In the genomic region with DNA sequence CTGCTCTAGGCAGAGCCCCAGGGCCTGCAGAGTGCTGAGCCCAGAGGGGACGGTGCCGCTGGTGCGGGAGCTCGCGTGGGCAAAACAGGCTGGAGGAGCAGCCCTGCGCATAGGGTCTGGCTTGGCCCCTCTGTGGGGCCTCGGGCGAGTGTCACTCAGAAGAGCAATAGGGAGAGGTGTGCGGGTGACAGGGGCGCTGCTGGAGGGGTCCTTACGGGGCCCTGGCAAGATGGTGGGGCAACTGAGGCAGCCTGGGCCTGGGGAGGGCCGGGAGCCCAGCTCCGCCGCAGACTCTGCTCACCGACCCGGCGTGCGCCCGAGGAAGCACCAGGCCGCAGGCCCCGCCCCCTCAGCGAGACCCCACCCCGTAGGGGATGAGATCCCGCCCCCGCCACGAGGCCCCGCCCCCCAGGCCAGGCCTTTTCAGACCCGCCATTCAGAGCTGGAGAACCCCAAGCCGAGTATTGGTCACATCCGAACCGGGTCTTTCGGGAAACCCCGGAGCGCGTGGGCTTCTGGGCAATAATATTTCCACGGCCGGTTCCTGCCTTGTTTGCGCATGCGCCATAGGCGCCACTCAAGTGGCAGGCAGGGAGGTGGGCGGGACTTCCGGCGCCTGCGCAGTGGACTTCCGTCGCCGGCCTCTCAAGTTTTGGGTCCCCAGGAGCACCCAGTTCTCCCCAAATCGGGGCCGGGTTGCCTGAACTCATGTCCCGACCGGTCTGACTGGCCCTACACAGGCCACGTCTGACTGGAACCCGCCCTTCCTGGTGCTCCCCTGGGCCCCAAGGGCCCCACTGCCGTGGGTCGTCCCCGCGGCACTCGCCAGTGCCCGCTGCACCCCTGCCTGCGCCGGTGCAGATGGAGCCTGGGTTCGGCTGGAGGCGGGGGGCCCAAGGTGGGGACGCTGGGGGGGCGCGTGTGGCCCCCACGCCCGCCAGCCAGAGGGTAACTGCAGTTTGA, we compare ENCODE assay signal across 8 cellular contexts. TPM values are rescaled to one million over a fixed set of nuclear protein-coding genes. Genes with fewer than 3 reads are reported as not detected.
A peak's percentile ranks its signal among the peaks of the same experiment; 100 is the strongest.
DNase-seq lines count a peak whose midpoint lies in the region; ATAC-seq, FAIRE-seq and TF ChIP-seq lines count a peak whose summit lies in the region.

No MANE protein-coding gene starts in this region.

- H3K27me3 ChIP-seq in adrenal gland = peaks cover 2% of the 10 kb centered on the region
- H3K27me3 ChIP-seq in heart left ventricle = peaks cover 0 to 8% (median 0%) of the 10 kb centered on the region in 9 donors

- TF ChIP-seq POLR2A in GM12892 (IDR thresholded peaks at IDR 0.05; ENCODE audit: low read depth, low read length) (peak; percentile 72; the same call in 1 of the 2 replicates), adrenal gland (IDR thresholded peaks at IDR 0.05) (peak; percentile 49 to 60), heart left ventricle (IDR thresholded peaks at IDR 0.05) (peak in 1 of 2 donors; percentile 77)

- 1 to 4% (median 2%) methylated on average over 14 to 68 of the region's 68 CpGs for WGBS in adrenal gland, 4 donors
- WGBS in heart left ventricle, 4 donors = 0 to 1% (median 1%) methylated on average over 29 to 68 of the region's 68 CpGs

- peak overlapping the region; percentile 86 for H3K4me3 Mint-ChIP-seq in type B pancreatic cell

- intact Hi-C loops in adrenal gland (cut with DNase I) (no loop called here), heart left ventricle (cut with DNase I) (loop anchor here in 3 of 10 donors (1.0 to 10.0 kb wide), 5 partner anchors 19 to 439 kb away; a partner anchor contains a TSS)

- H3K36me3 ChIP-seq in adrenal gland (replicated peaks in 1 of 2) = no peaks in the 10 kb centered on the region
- no peaks in the 10 kb centered on the region for H3K36me3 ChIP-seq in heart left ventricle

- peaks cover 5% of the 10 kb centered on the region for H3K4me1 Mint-ChIP-seq in type B pancreatic cell (ENCODE audit: unreplicated experiment)

- H3K27ac Mint-ChIP-seq in type B pancreatic cell = peak overlapping the region; percentile 81

- FAIRE-seq in GM12892 (lab: Jason Lieb, UNC) = peak; percentile 100

- H3K9me3 Mint-ChIP-seq in type B pancreatic cell = no peaks in the 10 kb centered on the region

- ATAC-seq in HG02840 (IDR thresholded peaks at IDR 0.05; ENCODE audit: low FRiP score, unreplicated experiment) = peak; percentile 84
- ATAC-seq in heart left ventricle = peak; percentile 91 to 95 (median 92)

- TF ChIP-seq CTCF in adrenal gland (IDR thresholded peaks at IDR 0.05) (no peak), heart left ventricle (IDR thresholded peaks at IDR 0.05) (no peak), type B pancreatic cell (conservative IDR thresholded peaks at IDR 0.05) (no peak)

- H3K4me3 ChIP-seq in adrenal gland (peak overlapping the region; percentile 77 to 81 (median 79)), heart left ventricle (peak overlapping the region; percentile 50 to 92 (median 74))

- H3K4me1 ChIP-seq in adrenal gland (replicated peaks in 1 of 2) = peaks cover 20 to 33% of the 10 kb centered on the region in 2 donors
- peaks cover 0 to 44% (median 24%) of the 10 kb centered on the region in 12 donors for H3K4me1 ChIP-seq in heart left ventricle

- DNase-seq in GM12892 (ENCODE audit: insufficient read length) (peak; percentile 99), NCI-H1436 (lab: John Stamatoyannopoulos, UW) (peak; percentile 95), SW480 (ENCODE audit: low spot score) (peak; percentile 97), adrenal gland (peak; percentile 98 to 100 (median 99)), heart left ventricle (peak; percentile 98 to 99 (median 99)), pons (ENCODE audit: low spot score) (peak; percentile 97), type B pancreatic cell (ENCODE audit: extremely low spot score, unreplicated experiment) (peak; percentile 97)

- H3K27me3 Mint-ChIP-seq in type B pancreatic cell = peaks cover 3% of the 10 kb centered on the region

- no peaks in the 10 kb centered on the region for H3K36me3 Mint-ChIP-seq in type B pancreatic cell

- H3K27ac ChIP-seq in adrenal gland = peak overlapping the region; percentile 81 to 91 (median 84)
- peak overlapping the region; percentile 33 to 95 (median 94) for H3K27ac ChIP-seq in heart left ventricle

- H3K9me3 ChIP-seq in adrenal gland (replicated peaks in 1 of 3) (no peaks in the 10 kb centered on the region), heart left ventricle (no peaks in the 10 kb centered on the region)

RNA-seq across cellular contexts. Expression of a gene that starts 1.3 kb away (rescaled TPM):
- polyA plus RNA-seq in GM12892 (2012; ENCODE audit: missing spikeins) = 0.72 TPM
- total RNA-seq in adrenal gland = 10 to 100 TPM in 4 of 8 donors, 1 to 10 TPM in 4; 1.6 to 33.8 (median 12.1) TPM
- 10 to 100 TPM in 2 of 3 donors, 1 to 10 TPM in 1; 1.2 to 90.5 (median 36.5) TPM for polyA plus RNA-seq in adrenal gland
- 10 to 100 TPM in 7 of 9 donors, 1 to 10 TPM in 2; 6.9 to 34.1 (median 22.5) TPM for total RNA-seq in heart left ventricle
- 10 to 100 TPM in 1 of 2 donors, 1 to 10 TPM in 1; 9.3 to 72.7 TPM for polyA plus RNA-seq in heart left ventricle
- 12.1 and 15.7 TPM in 2 replicates for total RNA-seq in type B pancreatic cell (ENCODE audit: low replicate concordance)

RNA-seq across cellular contexts. Expression of a gene that starts 1.6 kb away (rescaled TPM):
- 0.81 TPM for polyA plus RNA-seq in GM12892 (2012; ENCODE audit: missing spikeins)
- total RNA-seq in adrenal gland (1 to 10 TPM in 5 of 8 donors, under 1 TPM in 3; 0.56 to 4.6 (median 1.5) TPM), heart left ventricle (under 1 TPM in 6 of 9 donors, not detected in 3; 0.22 to 0.61 (median 0.29) TPM), type B pancreatic cell (ENCODE audit: low replicate concordance) (0.86 and 1.5 TPM in 2 replicates)
- polyA plus RNA-seq in adrenal gland (1 to 10 TPM in 2 of 3 donors, not detected in 1; 2.5 to 3.4 TPM), heart left ventricle (under 1 TPM; 0.14 to 0.27 TPM)

RNA-seq across cellular contexts. Expression of a gene that starts 3.9 kb away (rescaled TPM):
- polyA plus RNA-seq in GM12892 (2012; ENCODE audit: missing spikeins) = not detected
- total RNA-seq in adrenal gland (not detected), heart left ventricle (not detected), type B pancreatic cell (ENCODE audit: low replicate concordance) (0.36 and 0.48 TPM in 2 replicates)
- polyA plus RNA-seq in adrenal gland (not detected), heart left ventricle (not detected)

RNA-seq across cellular contexts. Expression of a gene that starts 7.3 kb away (rescaled TPM):
- not detected for polyA plus RNA-seq in GM12892 (2012; ENCODE audit: missing spikeins)
- total RNA-seq in adrenal gland (not detected), heart left ventricle (not detected), type B pancreatic cell (ENCODE audit: low replicate concordance) (0.41 and 0.81 TPM in 2 replicates)
- polyA plus RNA-seq in adrenal gland (not detected), heart left ventricle (not detected)

RNA-seq across cellular contexts. Expression of a gene that starts 17.7 kb away (rescaled TPM):
- 96.6 TPM for polyA plus RNA-seq in GM12892 (2012; ENCODE audit: missing spikeins)
- total RNA-seq in adrenal gland (100 to 1,000 TPM in 6 of 8 donors, 10 to 100 TPM in 2; 69.9 to 362 (median 129) TPM), heart left ventricle (100 to 1,000 TPM; 244 to 769 (median 456) TPM), type B pancreatic cell (ENCODE audit: low replicate concordance) (326 and 349 TPM in 2 replicates)
- polyA plus RNA-seq in adrenal gland (100 to 1,000 TPM; 105 to 211 (median 200) TPM), heart left ventricle (100 to 1,000 TPM; 705 to 900 TPM)

Comparison
In these comparisons a context has a peak if more than half of its experiments do, and no peak if none do; other contexts are left out.
1. Peak in every context shown above with its lines: DNase-seq, ATAC-seq, H3K4me3 ChIP-seq and H3K27ac ChIP-seq.